15 cellular contexts compared by ENCODE assay signal in genomic region chr18:63132819-63133200, GRCh38.
DNase-seq lines count a peak whose midpoint lies in the region; ATAC-seq, FAIRE-seq and TF ChIP-seq lines count a peak whose summit lies in the region.
"Had no signal": no experiment of that assay in that cellular context is flagged by ENCODE, and none has a peak within 500 bp of the region (broad histone marks: within the 10 kb centered on the region; RNA-seq: fewer than 3 reads in every experiment).

No MANE protein-coding gene starts in this region.

- DNase-seq in DMS53 treated with DMSO at 0.1 percent for 48 hours (lab: John Stamatoyannopoulos, UW; ENCODE audit: unreplicated experiment) = peak; percentile 59
- DNase-seq in NCI-H2196 (lab: John Stamatoyannopoulos, UW; ENCODE audit: unreplicated experiment) = peak; percentile 13
- DNase-seq in effector memory CD8-positive, alpha-beta T cell = no peak
- peak in 3 of 6 donors; percentile 17 to 60 (median 49) for DNase-seq in pancreas
- no peak for DNase-seq in SK-N-DZ (ENCODE audit: low spot score)
- DNase-seq in HUDEP-2 (lab: John Stamatoyannopoulos, UW; ENCODE audit: unreplicated experiment in 76 of 76) = no peak
- DNase-seq in NCI-H1417 (lab: John Stamatoyannopoulos, UW) = no peak
- DNase-seq: activated CD8-positive, alpha-beta memory T cell treated with anti-CD3 and anti-CD28 coated beads, Interleukin-2, amount 50 U/mL, for 48 hours; GDM1; heart left ventricle; MM.1S; NCI-H2227 treated with DMSO at 0.1 percent for 48 hours had no signal

- no peaks in the 10 kb centered on the region for H3K27me3 ChIP-seq in pancreas
- H3K27me3 ChIP-seq: heart left ventricle had no signal

- no peak for FAIRE-seq in pancreas (lab: Jason Lieb, UNC)

- no peaks in the 10 kb centered on the region for H3K9me3 ChIP-seq in pancreas
- H3K9me3 ChIP-seq: heart left ventricle had no signal

- H3K4me3 ChIP-seq in pancreas = peak overlapping the region in 1 of 4 donors; percentile 12
- H3K4me3 ChIP-seq: heart left ventricle had no signal

- no peak overlapping the region for H3K27ac ChIP-seq in pancreas
- H3K27ac ChIP-seq: epithelial cell of prostate had no signal

- peaks cover 24 to 41% of the 10 kb centered on the region in 2 donors for H3K4me1 Mint-ChIP-seq in effector memory CD8-positive, alpha-beta T cell (ENCODE audit: low read depth in 2 of 2)

- ATAC-seq in effector memory CD8-positive, alpha-beta T cell (replicated peaks) = no peak
- peak; percentile 57 to 83 (median 76) for ATAC-seq in pancreas
- ATAC-seq: WTC11 had no signal

- H3K9me3 Mint-ChIP-seq in effector memory CD8-positive, alpha-beta T cell = no peaks in the 10 kb centered on the region
- H3K9me3 Mint-ChIP-seq: CD14-positive monocyte had no signal

- peak overlapping the region; percentile 73 to 80 for H3K27ac Mint-ChIP-seq in effector memory CD8-positive, alpha-beta T cell
- H3K27ac Mint-ChIP-seq: CD14-positive monocyte, WTC11 had no signal

- H3K4me1 ChIP-seq in pancreas = peaks cover 0 to 5% (median 0%) of the 10 kb centered on the region in 3 donors

- intact Hi-C loops in pancreas (cut with DNase I) = loop anchor here in 1 of 3 donors (10.0 kb wide), 2 partner anchors 182 to 312 kb away; partner anchors contain the start of gene BCL2

- no peaks in the 10 kb centered on the region for H3K36me3 ChIP-seq in pancreas

- WGBS in pancreas, 2 donors = 15 to 21% methylated on average over 8 of the region's 8 CpGs

- no peak overlapping the region for H3K4me3 Mint-ChIP-seq in effector memory CD8-positive, alpha-beta T cell
- H3K4me3 Mint-ChIP-seq: CD14-positive monocyte, WTC11 had no signal

- H3K36me3 Mint-ChIP-seq in effector memory CD8-positive, alpha-beta T cell (ENCODE audit: insufficient read depth) = peaks cover 11% of the 10 kb centered on the region
- H3K36me3 Mint-ChIP-seq: WTC11 had no signal

- no peak for TF ChIP-seq CTCF in pancreas (IDR thresholded peaks at IDR 0.05)

- H3K27me3 Mint-ChIP-seq in effector memory CD8-positive, alpha-beta T cell = no peaks in the 10 kb centered on the region

Comparison
In these comparisons a context has a peak if more than half of its experiments do, and no peak if none do; other contexts are left out.
1. DNase-seq: peak in DMS53 treated with DMSO at 0.1 percent for 48 hours (single experiment) and NCI-H2196 (single experiment); none in effector memory CD8-positive, alpha-beta T cell (0 of 3), SK-N-DZ (single experiment), HUDEP-2 (0 of 76) and NCI-H1417 (0 of 3).